8 cellular contexts compared by ENCODE assay signal in the genomic region with DNA sequence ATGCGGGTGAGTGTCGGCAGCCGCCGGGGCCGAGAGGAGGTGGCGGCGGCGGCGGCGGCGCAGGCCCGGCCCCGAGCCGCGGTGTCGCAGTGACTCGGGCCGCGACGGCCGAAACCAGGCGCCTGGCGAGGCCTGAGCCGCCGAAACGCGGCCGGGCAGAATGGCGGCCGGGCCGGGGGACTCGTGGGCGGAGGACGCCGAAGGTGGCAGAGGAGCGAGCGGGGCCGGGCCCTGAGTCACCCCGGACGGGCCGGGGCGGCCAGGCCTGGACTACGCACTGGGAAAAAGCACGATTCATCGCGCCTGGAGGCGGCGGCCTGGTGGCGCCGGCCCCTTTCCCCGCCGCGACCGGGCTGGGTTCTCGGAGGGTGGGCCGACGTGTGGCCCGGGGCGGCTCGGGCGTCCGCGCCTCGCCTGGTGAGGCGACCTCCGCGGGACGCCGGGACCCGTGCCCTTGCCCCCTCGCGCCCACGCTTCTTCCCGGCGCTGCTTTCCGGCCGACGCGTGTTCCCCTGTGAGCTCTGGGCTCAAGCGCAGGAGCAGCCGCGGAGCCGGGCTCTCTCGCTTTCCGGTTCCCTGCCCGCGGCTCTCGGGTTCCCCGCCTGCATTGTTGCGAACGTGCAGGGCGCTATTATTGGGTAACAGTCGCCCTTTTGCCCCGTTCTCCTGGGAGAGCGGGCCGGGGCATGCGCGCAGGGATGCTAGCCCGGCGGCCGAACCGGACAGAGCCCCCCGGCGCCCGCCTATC. TPM values are rescaled to one million over a fixed set of nuclear protein-coding genes. Genes with fewer than 3 reads are reported as not detected.
DNase-seq lines count a peak whose midpoint lies in the region; ATAC-seq and TF ChIP-seq lines count a peak whose summit lies in the region.

No MANE protein-coding gene starts in this region.

- peak; percentile 57 for TF ChIP-seq POLR2A in ovary (IDR thresholded peaks at IDR 0.05)

- TF ChIP-seq EP300 in ovary (IDR thresholded peaks at IDR 0.05), result no peak

- peak overlapping the region; percentile 74 for H3K4me3 ChIP-seq in AG10803 (ENCODE audit: low read length)
- peak overlapping the region; percentile 81 for H3K4me3 ChIP-seq in PC-3 (ENCODE audit: low read length)
- H3K4me3 ChIP-seq in ovary, result peak overlapping the region; percentile 73
- peak overlapping the region; percentile 99 for H3K4me3 ChIP-seq in urinary bladder (ENCODE audit: low read depth, low read length)

- ATAC-seq in GM18858 (IDR thresholded peaks at IDR 0.05; ENCODE audit: unreplicated experiment), result peak; percentile 33
- ATAC-seq in HG03025 (IDR thresholded peaks at IDR 0.05; ENCODE audit: low FRiP score, unreplicated experiment), result peak; percentile 31
- ATAC-seq in PC-3, result peak; percentile 25

- no peaks in the 10 kb centered on the region for H3K36me3 ChIP-seq in PC-3 (ENCODE audit: low read depth, low read length)
- no peaks in the 10 kb centered on the region for H3K36me3 ChIP-seq in ovary
- H3K36me3 ChIP-seq in urinary bladder (ENCODE audit: insufficient read depth), result no peaks in the 10 kb centered on the region

- no TSS peak for BruUV-seq in PC-3 (replicated peaks; lab: Mats Ljungman, UMichigan)

- 0 to 1% (median 1%) methylated on average over 24 to 105 of the region's 105 CpGs for WGBS in ovary, 3 donors
- under 1% methylated on average over 105 of the region's 105 CpGs for WGBS in urinary bladder

- intact Hi-C loops in PC-3 (cut with micrococcal nuclease), result loop anchor here (2.0 to 5.0 kb wide), 2 partner anchors 47 to 124 kb away; no protein-coding TSS in a partner anchor
- intact Hi-C loops in ovary (cut with DNase I), result loop anchor here in 2 of 4 donors (10.0 kb wide), 2 partner anchors 186 to 266 kb away; a partner anchor contains a TSS

- no peaks in the 10 kb centered on the region for H3F3A ChIP-seq in PC-3 (ENCODE audit: low read length, unreplicated experiment)

- H3K9me3 ChIP-seq in PC-3 (ENCODE audit: low read length) (no peaks in the 10 kb centered on the region), ovary (no peaks in the 10 kb centered on the region)

- peak overlapping the region; percentile 95 for H3K9ac ChIP-seq in PC-3 (ENCODE audit: low read length)

- peak overlapping the region; percentile 87 for H2AFZ ChIP-seq in PC-3 (ENCODE audit: low read length)

- peak overlapping the region; percentile 80 for H3K4me2 ChIP-seq in PC-3 (ENCODE audit: low read length)

- peaks cover 38% of the 10 kb centered on the region for H4K20me1 ChIP-seq in PC-3 (ENCODE audit: low read length)

- H3K79me2 ChIP-seq in PC-3 (ENCODE audit: low read length), result peaks cover 66% of the 10 kb centered on the region

- H3K27ac ChIP-seq in PC-3 (ENCODE audit: low read length) (peak overlapping the region; percentile 65), ovary (peak overlapping the region; percentile 99 to 100), urinary bladder (ENCODE audit: low read depth) (peak overlapping the region; percentile 99)

- peaks cover 33% of the 10 kb centered on the region for H3K4me1 ChIP-seq in PC-3 (ENCODE audit: insufficient read depth, low read length)
- H3K4me1 ChIP-seq in ovary (ENCODE audit: insufficient read depth), result peaks cover 13% of the 10 kb centered on the region
- H3K4me1 ChIP-seq in urinary bladder (ENCODE audit: insufficient read depth), result peaks cover 1% of the 10 kb centered on the region

- no peaks in the 10 kb centered on the region for H3K9me2 ChIP-seq in PC-3 (replicated peaks; ENCODE audit: low read length)

- H3K27me3 ChIP-seq in PC-3 (ENCODE audit: low read length) (no peaks in the 10 kb centered on the region), ovary (no peaks in the 10 kb centered on the region)

- DNase-seq in AG10803 (ENCODE audit: low read depth) (peak; percentile 54), PC-3 (peak; percentile 45), activated gamma-delta T cell (lab: John Stamatoyannopoulos, UW) (peak; percentile 34), germinal center (ENCODE audit: low spot score) (peak; percentile 58), ovary (peak; percentile 69 to 79 (median 73))

- POLR2A ChIA-PET in PC-3 (lab: Charles Lee; ENCODE audit: unreplicated experiment), result no interaction called here

- CTCF ChIA-PET in PC-3 (lab: Charles Lee), result interaction anchor here (1.2 kb wide), 1 partner anchor 124 kb away, joined by 4 read pairs; no protein-coding TSS in a partner anchor

- no peak for TF ChIP-seq CTCF in AG10803 (conservative IDR thresholded peaks at IDR 0.05; ENCODE audit: low read length)
- no peak for TF ChIP-seq CTCF in PC-3 (conservative IDR thresholded peaks at IDR 0.05; ENCODE audit: low read depth, low read length)
- TF ChIP-seq CTCF in ovary (IDR thresholded peaks at IDR 0.05), result no peak

RNA-seq across cellular contexts. Expression of a gene that starts 0.5 kb away (rescaled TPM):
- 38.0 and 43.6 TPM in 2 replicates for total RNA-seq in PC-3 (2014; rRNA removed)
- total RNA-seq in ovary, result 10 to 100 TPM; 35.7 to 51.3 (median 40.2) TPM
- 10 to 100 TPM; 31.9 to 50.2 TPM for polyA plus RNA-seq in ovary
- total RNA-seq in urinary bladder, result 49.8 TPM
- 48.4 TPM for polyA plus RNA-seq in urinary bladder

Comparison
In these comparisons a context has a peak if more than half of its experiments do, and no peak if none do; other contexts are left out.
1. Peak in every context shown above with its lines: DNase-seq, ATAC-seq, H3K4me3 ChIP-seq and H3K27ac ChIP-seq.